Comparison of ENCODE assay signal across 7 cellular contexts in the genomic region with DNA sequence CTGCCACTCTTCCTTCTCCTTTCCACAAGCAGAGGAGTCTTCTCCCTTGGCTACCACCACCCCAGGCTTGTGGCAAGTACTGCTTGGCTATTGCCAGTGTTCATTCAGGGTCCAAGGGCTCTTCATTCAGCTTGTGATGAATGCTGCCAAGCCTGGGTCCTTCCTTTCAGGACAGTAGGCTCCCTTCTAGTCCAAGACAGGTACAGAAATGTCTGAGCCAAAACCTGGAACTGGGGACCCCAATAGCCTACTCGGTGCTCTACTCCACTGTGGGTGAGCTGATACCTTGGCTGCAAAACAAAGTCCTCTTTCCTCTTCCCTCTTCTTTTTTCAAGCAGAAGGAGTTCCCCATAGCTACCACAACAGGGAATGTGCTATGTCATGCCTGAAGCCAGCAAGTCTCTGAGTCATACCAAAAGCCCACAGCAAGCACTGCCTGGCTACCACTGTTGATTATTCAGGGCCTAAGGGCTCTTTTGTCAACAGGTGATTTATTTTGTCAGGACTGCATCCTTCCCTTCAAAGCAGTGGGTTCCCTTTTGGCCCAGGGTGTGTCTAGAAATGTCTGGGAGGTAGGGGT.
DNase-seq lines count a peak whose midpoint lies in the region; ATAC-seq lines count a peak whose summit lies in the region.

No MANE protein-coding gene starts in this region.

- H3K18ac ChIP-seq in mesenchymal stem cell (ENCODE audit: low read depth in 1 of 2, low read length in 2 of 2): peak overlapping the region; percentile 98 to 99

- peaks cover 15% of the 10 kb centered on the region for H3K4me1 ChIP-seq in mesenchymal stem cell (ENCODE audit: control insufficient read depth, insufficient read depth, low read depth, low read length)

- peak overlapping the region; percentile 89 for H2BK120ac ChIP-seq in mesenchymal stem cell (ENCODE audit: low read depth, low read length)

- H3K79me1 ChIP-seq in mesenchymal stem cell (replicated peaks; ENCODE audit: low read length, poor library complexity, severe bottlenecking): peaks cover 1% of the 10 kb centered on the region

- peak; percentile 87 for ATAC-seq in GM19395 (IDR thresholded peaks at IDR 0.05; ENCODE audit: unreplicated experiment)
- ATAC-seq in HG03378 (IDR thresholded peaks at IDR 0.05; ENCODE audit: unreplicated experiment): peak; percentile 95
- peak; percentile 56 for ATAC-seq in activated T-helper 17 cell treated with anti-CD3 and anti-CD28 coated beads, Interleukin-2, amount 50 U/mL, for 72 hours (replicated peaks)

- peak overlapping the region; percentile 85 for H3K9ac ChIP-seq in mesenchymal stem cell (ENCODE audit: low read length)

- H3K23ac ChIP-seq in mesenchymal stem cell (ENCODE audit: low read length in 2 of 2): no peak overlapping the region

- peak overlapping the region; percentile 69 for H2AFZ ChIP-seq in mesenchymal stem cell (ENCODE audit: low read depth, low read length)

- no peak overlapping the region for H3K4me3 Mint-ChIP-seq in activated T-helper 17 cell treated with anti-CD3 and anti-CD28 coated beads, Interleukin-2, amount 50 U/mL, for 72 hours
- no peak overlapping the region for H3K4me3 Mint-ChIP-seq in activated T-helper 1 cell treated with anti-CD3 and anti-CD28 coated beads, Interleukin-12 subunit alpha, Interleukin-12 subunit beta, Interleukin-2, Interleukin-4 antibody, amounts not matched to agents 30 ng/mL and 10 ng/mL and 1 ng/mL, durations not matched to agents 14 hours and 24 hours and 36 hours

- no peaks in the 10 kb centered on the region for H3K4me1 Mint-ChIP-seq in activated T-helper 17 cell treated with anti-CD3 and anti-CD28 coated beads, Interleukin-2, amount 50 U/mL, for 72 hours
- H3K4me1 Mint-ChIP-seq in activated T-helper 1 cell treated with anti-CD3 and anti-CD28 coated beads, Interleukin-12 subunit alpha, Interleukin-12 subunit beta, Interleukin-2, Interleukin-4 antibody, amounts not matched to agents 30 ng/mL and 10 ng/mL and 1 ng/mL, durations not matched to agents 14 hours and 24 hours and 36 hours (ENCODE audit: low read depth): no peaks in the 10 kb centered on the region

- DNase-seq in mesenchymal stem cell (peak; percentile 95), head of caudate nucleus (no peak)
- DNase-seq in activated naive CD4-positive, alpha-beta T cell (lab: John Stamatoyannopoulos, UW): no peak
- DNase-seq in activated T-helper 1 cell treated with anti-CD3 and anti-CD28 coated beads, Interleukin-12 subunit alpha, Interleukin-12 subunit beta, Interleukin-2, Interleukin-4 antibody, amounts not matched to agents 30 ng/mL and 10 ng/mL and 1 ng/mL, durations not matched to agents 14 hours and 24 hours and 36 hours (ENCODE audit: low spot score): no peak

- intact Hi-C loops in head of caudate nucleus (cut with DNase I): loop anchor here (10.0 kb wide), 1 partner anchor 347 kb away; no protein-coding TSS in a partner anchor
- intact Hi-C loops in activated T-helper 1 cell treated with anti-CD3 and anti-CD28 coated beads, Interleukin-12 subunit alpha, Interleukin-12 subunit beta, Interleukin-2, Interleukin-4 antibody, amounts not matched to agents 30 ng/mL and 10 ng/mL and 1 ng/mL, durations not matched to agents 14 hours and 24 hours and 36 hours (cut with micrococcal nuclease): no loop called here

- H3K27ac Mint-ChIP-seq in activated T-helper 17 cell treated with anti-CD3 and anti-CD28 coated beads, Interleukin-2, amount 50 U/mL, for 72 hours: no peak overlapping the region
- no peak overlapping the region for H3K27ac Mint-ChIP-seq in activated T-helper 1 cell treated with anti-CD3 and anti-CD28 coated beads, Interleukin-12 subunit alpha, Interleukin-12 subunit beta, Interleukin-2, Interleukin-4 antibody, amounts not matched to agents 30 ng/mL and 10 ng/mL and 1 ng/mL, durations not matched to agents 14 hours and 24 hours and 36 hours

- H3K4me3 ChIP-seq in mesenchymal stem cell (ENCODE audit: insufficient read depth in 1 of 2, low read depth in 1 of 2, low read length in 2 of 2): peak overlapping the region in 1 of 2 experiments; percentile 50

- H3K14ac ChIP-seq in mesenchymal stem cell (ENCODE audit: low read length in 2 of 2): peak overlapping the region in 1 of 2 experiments; percentile 18

- no peaks in the 10 kb centered on the region for H3K9me3 ChIP-seq in mesenchymal stem cell (ENCODE audit: control insufficient read depth, low read length)

- H3K4me2 ChIP-seq in mesenchymal stem cell (ENCODE audit: low read length, poor library complexity, severe bottlenecking): peak overlapping the region; percentile 19

- no peaks in the 10 kb centered on the region for H3K27me3 Mint-ChIP-seq in activated T-helper 17 cell treated with anti-CD3 and anti-CD28 coated beads, Interleukin-2, amount 50 U/mL, for 72 hours
- H3K27me3 Mint-ChIP-seq in activated T-helper 1 cell treated with anti-CD3 and anti-CD28 coated beads, Interleukin-12 subunit alpha, Interleukin-12 subunit beta, Interleukin-2, Interleukin-4 antibody, amounts not matched to agents 30 ng/mL and 10 ng/mL and 1 ng/mL, durations not matched to agents 14 hours and 24 hours and 36 hours (ENCODE audit: insufficient read depth): peaks cover 4% of the 10 kb centered on the region

- peak overlapping the region; percentile 75 to 96 for H3K4ac ChIP-seq in mesenchymal stem cell (ENCODE audit: low read depth in 1 of 2, low read length in 2 of 2)

- H4K91ac ChIP-seq in mesenchymal stem cell (ENCODE audit: low read length): peak overlapping the region; percentile 94

- H3K9me3 Mint-ChIP-seq in activated T-helper 17 cell treated with anti-CD3 and anti-CD28 coated beads, Interleukin-2, amount 50 U/mL, for 72 hours: peaks cover 10% of the 10 kb centered on the region
- H3K9me3 Mint-ChIP-seq in activated T-helper 1 cell treated with anti-CD3 and anti-CD28 coated beads, Interleukin-12 subunit alpha, Interleukin-12 subunit beta, Interleukin-2, Interleukin-4 antibody, amounts not matched to agents 30 ng/mL and 10 ng/mL and 1 ng/mL, durations not matched to agents 14 hours and 24 hours and 36 hours: no peaks in the 10 kb centered on the region

- H3K27me3 ChIP-seq in mesenchymal stem cell (ENCODE audit: control insufficient read depth in 1 of 2, insufficient read depth in 1 of 2, low read length in 2 of 2): no peaks in the 10 kb centered on the region

- WGBS in mesenchymal stem cell: 7% methylated on average over 1 of the region's 1 CpG

- peak overlapping the region; percentile 97 for H3K27ac ChIP-seq in mesenchymal stem cell (ENCODE audit: low read length, poor library complexity, severe bottlenecking)

- no peaks in the 10 kb centered on the region for H3K36me3 Mint-ChIP-seq in activated T-helper 17 cell treated with anti-CD3 and anti-CD28 coated beads, Interleukin-2, amount 50 U/mL, for 72 hours (ENCODE audit: low read depth)
- no peaks in the 10 kb centered on the region for H3K36me3 Mint-ChIP-seq in activated T-helper 1 cell treated with anti-CD3 and anti-CD28 coated beads, Interleukin-12 subunit alpha, Interleukin-12 subunit beta, Interleukin-2, Interleukin-4 antibody, amounts not matched to agents 30 ng/mL and 10 ng/mL and 1 ng/mL, durations not matched to agents 14 hours and 24 hours and 36 hours (ENCODE audit: low read depth)

- H2BK12ac ChIP-seq in mesenchymal stem cell (ENCODE audit: low read length in 2 of 2): peak overlapping the region; percentile 97 to 100

- H2AK5ac ChIP-seq in mesenchymal stem cell (ENCODE audit: low read length, severe bottlenecking): peak overlapping the region; percentile 100

- H4K8ac ChIP-seq in mesenchymal stem cell (ENCODE audit: low read length): peak overlapping the region; percentile 94

- H3K36me3 ChIP-seq in mesenchymal stem cell (ENCODE audit: control insufficient read depth in 1 of 2, insufficient read depth in 2 of 2, low read depth in 1 of 2, low read length in 2 of 2): no peaks in the 10 kb centered on the region

- peak overlapping the region; percentile 86 for H2BK15ac ChIP-seq in mesenchymal stem cell (ENCODE audit: low read depth, poor library complexity, severe bottlenecking)

- H2BK5ac ChIP-seq in mesenchymal stem cell (ENCODE audit: low read depth, low read length, poor library complexity, severe bottlenecking): peak overlapping the region; percentile 97
